Comparison of ENCODE assay signal across 13 cellular contexts in the genomic region with DNA sequence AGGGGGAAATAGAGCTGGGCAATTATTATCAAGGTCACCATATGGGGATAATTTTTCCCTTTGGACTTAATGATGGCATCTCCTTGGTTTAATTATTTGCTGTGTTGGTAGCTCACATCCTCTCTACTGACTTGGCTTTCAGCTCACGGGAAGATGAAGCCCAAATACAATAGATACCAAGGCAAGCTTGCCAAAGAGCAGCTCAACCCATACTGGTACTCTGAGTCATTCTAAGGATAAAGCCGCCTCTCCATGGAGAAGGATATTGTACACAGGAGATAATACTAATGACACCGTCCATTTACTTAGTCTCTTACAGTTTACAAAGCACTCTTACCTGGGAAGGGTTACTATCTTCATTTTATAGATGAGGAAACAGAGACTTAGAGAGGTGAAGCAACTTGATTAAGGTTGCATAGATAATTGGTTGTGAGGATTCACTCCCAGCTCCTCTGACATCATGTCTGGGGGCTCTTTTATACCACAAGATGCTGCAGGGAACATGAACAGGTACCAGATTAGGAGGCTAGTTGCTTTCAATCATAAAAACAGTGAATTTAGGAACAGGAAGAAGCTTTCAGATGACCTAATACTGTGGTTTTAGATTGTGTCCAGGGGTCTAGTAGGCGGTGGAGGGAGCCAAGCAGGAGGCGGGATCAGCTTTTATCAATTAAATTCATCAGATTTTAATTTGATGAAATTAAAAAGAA. TPM values are rescaled to one million over a fixed set of nuclear protein-coding genes. Genes with fewer than 3 reads are reported as not detected.
A peak's percentile ranks its signal among the peaks of the same experiment; 100 is the strongest.
DNase-seq lines count a peak whose midpoint lies in the region.
"Had no signal": no experiment of that assay in that cellular context is flagged by ENCODE, and none has a peak within 500 bp of the region (broad histone marks: within the 10 kb centered on the region; RNA-seq: fewer than 3 reads in every experiment).

No MANE protein-coding gene starts in this region.

- POLR2A ChIA-PET in activated CD4-positive, alpha-beta memory T cell treated with anti-CD3 and anti-CD28 coated beads for 36 hours (lab: Charles Lee) = interaction anchor here (0.9 to 1.0 kb wide), 2 partner anchors 66 to 72 kb away, joined by 3 to 5 read pairs; no protein-coding TSS in a partner anchor

- DNase-seq in CD1c-positive myeloid dendritic cell (ENCODE audit: extremely low spot score) (peak; percentile 62), HT1080 (ENCODE audit: low read depth) (peak; percentile 78), kidney glomerular epithelial cell (lab: John Stamatoyannopoulos, UW) (peak; percentile 88), cerebellar nuclear complex (lab: John Stamatoyannopoulos, UW) (no peak), DMS 273 treated with DMSO at 0.1 percent for 48 hours (lab: John Stamatoyannopoulos, UW) (no peak), SIG-M5 (lab: John Stamatoyannopoulos, UW) (no peak), G401 (ENCODE audit: low spot score) (no peak)
- no peak for DNase-seq in activated CD4-positive, alpha-beta memory T cell treated with anti-CD3 and anti-CD28 coated beads for 36 hours
- DNase-seq: activated CD4-positive, alpha-beta T cell treated with anti-CD3 and anti-CD28 coated beads for 1 hour; Caco-2; NCI-H1436; retina had no signal

- in situ Hi-C loops in G401 (cut with HindIII; ENCODE audit: low sequenced_read_pairs) = no loop called here

- H3K9me3 Mint-ChIP-seq in activated CD4-positive, alpha-beta memory T cell treated with anti-CD3 and anti-CD28 coated beads for 36 hours = no peaks in the 10 kb centered on the region

- no peaks in the 10 kb centered on the region for H3K36me3 Mint-ChIP-seq in activated CD4-positive, alpha-beta memory T cell treated with anti-CD3 and anti-CD28 coated beads for 36 hours

- H3K4me3 Mint-ChIP-seq in activated CD4-positive, alpha-beta memory T cell treated with anti-CD3 and anti-CD28 coated beads for 36 hours = no peak overlapping the region
- H3K4me3 Mint-ChIP-seq: GM23338 had no signal

- H3K27ac Mint-ChIP-seq in activated CD4-positive, alpha-beta memory T cell treated with anti-CD3 and anti-CD28 coated beads for 36 hours = peak overlapping the region; percentile 44
- H3K27ac Mint-ChIP-seq: GM23338 had no signal

- H3K4me1 Mint-ChIP-seq in activated CD4-positive, alpha-beta memory T cell treated with anti-CD3 and anti-CD28 coated beads for 36 hours (ENCODE audit: low read depth) = peaks cover 34% of the 10 kb centered on the region
- H3K4me1 Mint-ChIP-seq: GM23338 had no signal

- CTCF ChIA-PET in activated CD4-positive, alpha-beta memory T cell treated with anti-CD3 and anti-CD28 coated beads for 36 hours (lab: Charles Lee) = interaction anchor here (1.3 to 2.7 kb wide), 3 partner anchors 21 to 263 kb away, joined by 3 to 15 read pairs (median 4); a partner anchor contains a TSS

- peaks cover 2% of the 10 kb centered on the region for H3K27me3 Mint-ChIP-seq in activated CD4-positive, alpha-beta memory T cell treated with anti-CD3 and anti-CD28 coated beads for 36 hours

- intact Hi-C loops in activated CD4-positive, alpha-beta memory T cell treated with anti-CD3 and anti-CD28 coated beads for 36 hours (cut with micrococcal nuclease) = loop anchor here (5.0 kb wide), 6 partner anchors 50 to 170 kb away; a partner anchor contains a TSS

RNA-seq across cellular contexts. Expression of a gene that starts 48.3 kb away (rescaled TPM):
- 92.3 and 164 TPM in 2 replicates for total RNA-seq in HT1080 (2014; rRNA removed; shearing (Covaris generic))
- polyA plus RNA-seq in HT1080 (2015; cell fraction: cytosol; rRNA removed) = 157 and 200 TPM in 2 replicates
- 301 and 318 TPM in 2 replicates for polyA plus RNA-seq in HT1080 (2015; cell fraction: nucleus; rRNA removed)
- 10 to 100 TPM; 75.9 to 90.4 TPM for total RNA-seq in activated CD4-positive, alpha-beta memory T cell treated with anti-CD3 and anti-CD28 coated beads for 36 hours
- total RNA-seq in G401 (2014; rRNA removed; shearing (Covaris generic)) = 45.5 and 101 TPM in 2 replicates

Comparison
In these comparisons a context has a peak if more than half of its experiments do, and no peak if none do; other contexts are left out.
1. DNase-seq: peak in CD1c-positive myeloid dendritic cell (single experiment), HT1080 (single experiment) and kidney glomerular epithelial cell (single experiment); none in activated CD4-positive, alpha-beta memory T cell treated with anti-CD3 and anti-CD28 coated beads for 36 hours (single experiment), cerebellar nuclear complex (0 of 2), DMS 273 treated with DMSO at 0.1 percent for 48 hours (single experiment), SIG-M5 (single experiment) and G401 (single experiment).